ENCODE assay signal across 31 cellular contexts in genomic region chr12:46815792-46816191, GRCh38. TPM values are rescaled to one million over a fixed set of nuclear protein-coding genes. Genes with fewer than 3 reads are reported as not detected.
"Had no signal": no experiment of that assay in that cellular context is flagged by ENCODE, and none has a peak within 500 bp of the region (broad histone marks: within the 10 kb centered on the region; RNA-seq: fewer than 3 reads in every experiment).

No MANE protein-coding gene starts in this region.

- H3K36me3 Mint-ChIP-seq: naive thymus-derived CD8-positive, alpha-beta T cell; neural progenitor cell; stimulated activated naive B cell treated with anti-CD40 and anti-IgM and Interleukin-4, amounts not matched to agents 10 μg/mL and 1 μg/mL and 100 μg/mL, for 72 hours had no signal

- H3K36me3 ChIP-seq: left lung, lower lobe of right lung, neural progenitor cell, neutrophil, ovary, right atrium auricular region, stomach, thyroid gland, transverse colon, upper lobe of right lung had no signal

- H3K27ac Mint-ChIP-seq: naive thymus-derived CD8-positive, alpha-beta T cell; nephron progenitor cell; neural progenitor cell; progenitor cell of endocrine pancreas; stimulated activated naive B cell treated with anti-CD40 and anti-IgM and Interleukin-4, amounts not matched to agents 10 μg/mL and 1 μg/mL and 100 μg/mL, for 72 hours had no signal

- H3K9me3 Mint-ChIP-seq: naive thymus-derived CD8-positive, alpha-beta T cell; nephron progenitor cell; neural progenitor cell had no signal

- H3K9ac ChIP-seq: neural progenitor cell had no signal

- ATAC-seq: left cardiac atrium; left lung; lower lobe of right lung; naive thymus-derived CD8-positive, alpha-beta T cell; sciatic nerve; stimulated activated naive B cell treated with anti-CD40 and anti-IgM and Interleukin-4, amounts not matched to agents 10 μg/mL and 1 μg/mL and 100 μg/mL, for 72 hours; stimulated activated naive CD8-positive, alpha-beta T cell treated with anti-CD3 and anti-CD28 coated beads, Interleukin-15, Interleukin-2, amounts not matched to agents 100 U/mL and 50 U/mL, for 24 hours; upper lobe of right lung had no signal

- H3K4me3 ChIP-seq: hepatocyte, left lung, lower lobe of right lung, neural progenitor cell, ovary, right atrium auricular region, skin epidermis, stomach, testis, thyroid gland, transverse colon, upper lobe of right lung had no signal

- H3K4me1 ChIP-seq: left lung, lower lobe of right lung, right atrium auricular region, stomach, testis, thyroid gland, transverse colon, upper lobe of right lung had no signal

- H3K4me2 ChIP-seq: hepatocyte, neural progenitor cell had no signal

- H3K27ac ChIP-seq: hepatocyte, left lung, lower lobe of right lung, neural progenitor cell, neutrophil, ovary, right atrium auricular region, skin epidermis, stomach, testis, thyroid gland, transverse colon, upper lobe of right lung had no signal

- H3K4me3 Mint-ChIP-seq: naive thymus-derived CD8-positive, alpha-beta T cell; nephron progenitor cell; neural progenitor cell; stimulated activated naive B cell treated with anti-CD40 and anti-IgM and Interleukin-4, amounts not matched to agents 10 μg/mL and 1 μg/mL and 100 μg/mL, for 72 hours had no signal

- H3K79me2 ChIP-seq: hepatocyte had no signal

- H3K4me1 Mint-ChIP-seq: stimulated activated naive B cell treated with anti-CD40 and anti-IgM and Interleukin-4, amounts not matched to agents 10 μg/mL and 1 μg/mL and 100 μg/mL, for 72 hours had no signal

- H3K9me3 ChIP-seq: left lung, lower lobe of right lung, neutrophil, ovary, right atrium auricular region, stomach, testis, thyroid gland, transverse colon, upper lobe of right lung had no signal

- FAIRE-seq: keratinocyte, urothelium cell line had no signal

- H3K27me3 ChIP-seq: hepatocyte, left lung, neural progenitor cell, neutrophil, ovary, right atrium auricular region, stomach, testis, thyroid gland, transverse colon, upper lobe of right lung had no signal

- DNase-seq: kidney glomerular epithelial cell; left cardiac atrium; left lung; lower lobe of right lung; mammary epithelial cell; mesenchymal stem cell; naive thymus-derived CD8-positive, alpha-beta T cell; nephron progenitor cell; occipital lobe; ovary; stimulated activated CD4-positive, alpha-beta T cell treated with anti-CD3 and anti-CD28 coated beads, Interleukin-12 subunit alpha, Interleukin-12 subunit beta, amount 100 ng/mL, for 4 hours; stimulated activated CD4-positive, alpha-beta T cell treated with anti-CD3 and anti-CD28 coated beads, Interleukin-15, amount 100 ng/mL, for 24 hours; stimulated activated CD4-positive, alpha-beta T cell treated with anti-CD3 and anti-CD28 coated beads, Interleukin-2, amount 100 ng/mL, for 24 hours; stimulated activated CD4-positive, alpha-beta T cell treated with anti-CD3 and anti-CD28 coated beads, Interleukin-4, amount 100 ng/mL, for 1 hour; stimulated activated naive B cell treated with anti-CD40 and anti-IgM and Interleukin-4, amounts not matched to agents 10 μg/mL and 1 μg/mL and 100 μg/mL, for 72 hours; stimulated activated naive CD8-positive, alpha-beta T cell treated with anti-CD3 and anti-CD28 coated beads, Interleukin-15, Interleukin-2, amounts not matched to agents 100 U/mL and 50 U/mL, for 24 hours; stomach; testis; thyroid gland; transverse colon; upper lobe of right lung had no signal

- H3K27me3 Mint-ChIP-seq: progenitor cell of endocrine pancreas had no signal

- H2AFZ ChIP-seq: hepatocyte, neural progenitor cell had no signal

RNA-seq across cellular contexts. Expression of gene SLC38A4, which starts 10.0 kb away (rescaled TPM):
- total RNA-seq: naive thymus-derived CD8-positive, alpha-beta T cell; renal cortical epithelial cell had no signal
- polyA plus RNA-seq: naive thymus-derived CD8-positive, alpha-beta T cell had no signal
